Comparison of ENCODE assay signal across 8 cellular contexts in the genomic region with DNA sequence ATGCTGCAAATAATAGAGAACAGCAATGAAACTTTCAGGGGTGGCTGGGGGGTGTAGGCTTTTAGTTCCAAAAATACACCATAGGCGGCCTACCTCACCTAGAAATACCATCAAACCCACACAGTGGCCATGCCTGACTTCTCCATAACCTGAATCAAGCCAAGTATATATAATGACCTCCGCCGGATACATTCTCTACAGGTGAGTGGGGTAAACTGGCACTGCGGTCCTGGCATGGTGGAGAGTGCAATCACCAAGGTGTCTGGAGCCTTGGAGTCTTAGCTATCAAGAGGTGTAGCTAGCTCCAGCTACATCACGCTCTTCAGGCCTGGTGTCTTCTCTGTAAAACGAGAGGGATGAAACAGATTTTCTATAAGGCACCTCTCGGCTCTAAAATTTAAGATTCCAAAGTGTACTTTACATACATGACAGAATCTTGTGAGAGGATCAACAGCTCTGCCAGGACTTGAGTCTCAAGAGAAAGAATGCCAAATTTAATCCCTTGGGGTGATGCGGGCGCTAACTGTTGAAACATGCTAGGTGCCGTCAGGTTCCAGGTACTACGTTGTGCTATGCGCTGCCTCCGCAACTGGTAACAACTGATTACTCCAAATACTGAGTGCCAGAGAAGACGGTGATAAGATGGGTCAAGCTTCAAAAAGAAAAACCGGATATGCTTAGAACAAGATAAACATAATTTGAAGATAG. TPM values are rescaled to one million over a fixed set of nuclear protein-coding genes. Genes with fewer than 3 reads are reported as not detected.
A peak's percentile ranks its signal among the peaks of the same experiment; 100 is the strongest.
DNase-seq lines count a peak whose midpoint lies in the region; ATAC-seq and TF ChIP-seq lines count a peak whose summit lies in the region.

No MANE protein-coding gene starts in this region.

- no peak for ATAC-seq in HG02759 (IDR thresholded peaks at IDR 0.05; ENCODE audit: unreplicated experiment)

- H3K27me3 Mint-ChIP-seq in IgD-negative memory B cell (no peaks in the 10 kb centered on the region), neural crest cell (ENCODE audit: low read depth) (no peaks in the 10 kb centered on the region)

- peak overlapping the region; percentile 98 to 100 (median 98) for H3K27ac Mint-ChIP-seq in IgD-negative memory B cell
- H3K27ac Mint-ChIP-seq in neural crest cell (ENCODE audit: unreplicated experiment) = peak overlapping the region; percentile 90

- H3K4me1 Mint-ChIP-seq in IgD-negative memory B cell (peaks cover 46 to 49% (median 48%) of the 10 kb centered on the region in 3 donors), neural crest cell (peaks cover 44% of the 10 kb centered on the region)

- H3K4me3 ChIP-seq in epithelial cell of esophagus (ENCODE audit: low read length) = peak overlapping the region; percentile 86

- H3K9me3 Mint-ChIP-seq in IgD-negative memory B cell (peaks cover 0 to 2% (median 0%) of the 10 kb centered on the region in 3 donors), neural crest cell (no peaks in the 10 kb centered on the region)

- H3K27ac ChIP-seq in C4-2B = peak overlapping the region; percentile 97

- H3K4me3 Mint-ChIP-seq in IgD-negative memory B cell (peak overlapping the region; percentile 96 to 100 (median 98)), neural crest cell (peak overlapping the region; percentile 94)

- peak; percentile 10 to 21 for DNase-seq in activated CD4-positive, alpha-beta T cell treated with anti-CD3 and anti-CD28 coated beads, Interleukin-2, amount 50 U/mL, for 4 hours
- peak; percentile 85 for DNase-seq in epithelial cell of esophagus (ENCODE audit: low read depth)
- no peak for DNase-seq in neural crest cell (ENCODE audit: low read depth, low spot score)
- no peak for DNase-seq in A172 (ENCODE audit: low spot score)
- no peak for DNase-seq in activated CD4-positive, CD25-positive, alpha-beta regulatory T cell (lab: John Stamatoyannopoulos, UW)

- TF ChIP-seq CTCF in C4-2B (conservative IDR thresholded peaks at IDR 0.05) (no peak), epithelial cell of esophagus (IDR thresholded peaks at IDR 0.05; ENCODE audit: insufficient read depth, low read depth, low read length, missing control alignments) (no peak), neural crest cell (conservative IDR thresholded peaks at IDR 0.05) (no peak)

- no peaks in the 10 kb centered on the region for H3K36me3 Mint-ChIP-seq in IgD-negative memory B cell
- no peaks in the 10 kb centered on the region for H3K36me3 Mint-ChIP-seq in neural crest cell (ENCODE audit: low read depth)

RNA-seq across cellular contexts. Expression of gene ZBTB25, which starts 1.0 kb away (rescaled TPM):
- 19.4 TPM for polyA plus RNA-seq in IgD-negative memory B cell
- 14.1 and 14.4 TPM in 2 replicates for total RNA-seq in neural crest cell
- total RNA-seq in A172 (2014; rRNA removed; shearing (Covaris generic)) = 1.1 and 2.2 TPM in 2 replicates

RNA-seq across cellular contexts. Expression of gene ZBTB1, which starts 1.9 kb away (rescaled TPM):
- polyA plus RNA-seq in IgD-negative memory B cell = 57.3 TPM
- 36.0 and 41.4 TPM in 2 replicates for total RNA-seq in neural crest cell
- 33.3 and 37.8 TPM in 2 replicates for total RNA-seq in A172 (2014; rRNA removed; shearing (Covaris generic))

RNA-seq across cellular contexts. Expression of gene AKAP5, which starts 37.3 kb away (rescaled TPM):
- 0.66 TPM for polyA plus RNA-seq in IgD-negative memory B cell
- total RNA-seq in neural crest cell = 1.3 and 1.4 TPM in 2 replicates
- total RNA-seq in A172 (2014; rRNA removed; shearing (Covaris generic)) = 1.6 and 1.9 TPM in 2 replicates

RNA-seq across cellular contexts. Expression of gene HSPA2, which starts 37.9 kb away (rescaled TPM):
- polyA plus RNA-seq in IgD-negative memory B cell = 0.26 TPM
- 2.6 and 2.7 TPM in 2 replicates for total RNA-seq in neural crest cell
- total RNA-seq in A172 (2014; rRNA removed; shearing (Covaris generic)) = 0.05 TPM in 1 of 2 replicates, not detected in the other

RNA-seq across cellular contexts. Expression of gene PPP1R36, which starts 47.1 kb away (rescaled TPM):
- not detected for polyA plus RNA-seq in IgD-negative memory B cell
- total RNA-seq in neural crest cell = 0.33 and 1.1 TPM in 2 replicates
- total RNA-seq in A172 (2014; rRNA removed; shearing (Covaris generic)) = 0.69 TPM in 1 of 2 replicates, not detected in the other

Comparison
In these comparisons a context has a peak if more than half of its experiments do, and no peak if none do; other contexts are left out.
1. DNase-seq: peak in activated CD4-positive, alpha-beta T cell treated with anti-CD3 and anti-CD28 coated beads, Interleukin-2, amount 50 U/mL, for 4 hours (2 of 2) and epithelial cell of esophagus (single experiment); none in neural crest cell (single experiment), A172 (single experiment) and activated CD4-positive, CD25-positive, alpha-beta regulatory T cell (0 of 4).